Comparison of ENCODE assay signal across 16 cellular contexts in genomic region chr9:20551236-20551635, GRCh38.
A peak's percentile ranks its signal among the peaks of the same experiment; 100 is the strongest.
DNase-seq lines count a peak whose midpoint lies in the region; ATAC-seq, FAIRE-seq and TF ChIP-seq lines count a peak whose summit lies in the region.
"Had no signal": no experiment of that assay in that cellular context is flagged by ENCODE, and none has a peak within 500 bp of the region (broad histone marks: within the 10 kb centered on the region; RNA-seq: fewer than 3 reads in every experiment).

No MANE protein-coding gene starts in this region.

- H3K9me1 ChIP-seq in IMR-90 (ENCODE audit: insufficient read depth, low read length) = no peaks in the 10 kb centered on the region; the same call in 1 of the 2 replicates

- H3K4me1 ChIP-seq in IMR-90 (ENCODE audit: control insufficient read depth, insufficient read depth, low read length) = peaks cover 5% of the 10 kb centered on the region; the same call in 1 of the 2 replicates
- peaks cover 0 to 3% (median 0%) of the 10 kb centered on the region in 4 experiments; a peak in 4 of 7 replicates for H3K4me1 ChIP-seq in H1 (replicated peaks in 1 of 4; ENCODE audit: control insufficient read depth in 3 of 4, insufficient read depth in 4 of 4, low read length in 3 of 4)
- H3K4me1 ChIP-seq in mucosa of rectum (ENCODE audit: control insufficient read depth in 2 of 2, insufficient read depth in 2 of 2, low read length in 2 of 2) = peaks cover 7 to 27% of the 10 kb centered on the region in 2 donors

- no peaks in the 10 kb centered on the region for H3K9me3 ChIP-seq in IMR-90 (ENCODE audit: control insufficient read depth, insufficient read depth, low read length)
- no peaks in the 10 kb centered on the region for H3K9me3 ChIP-seq in H1 (ENCODE audit: insufficient read depth in 2 of 2, low read depth in 1 of 2, low read length in 1 of 2)
- H3K9me3 ChIP-seq in mucosa of rectum (ENCODE audit: control insufficient read depth in 2 of 2, low read length in 2 of 2) = no peaks in the 10 kb centered on the region
- H3K9me3 ChIP-seq: adrenal gland, SJCRH30 had no signal

- H3K23me2 ChIP-seq in H1 (ENCODE audit: low read depth, low read length) = no peaks in the 10 kb centered on the region

- H3K4me3 ChIP-seq in IMR-90 (ENCODE audit: insufficient read depth, low read depth, low read length) (no peak overlapping the region), H1 (ENCODE audit: extremely low read depth in 1 of 4, insufficient read depth in 2 of 4, low read depth in 3 of 4, low read length in 4 of 4) (no peak overlapping the region), mucosa of rectum (ENCODE audit: low read length in 2 of 2) (peak overlapping the region in 1 of 2 donors; percentile 62), coronary artery (no peak overlapping the region)
- H3K4me3 ChIP-seq: adrenal gland, K562, SJCRH30 had no signal

- H3K79me2 ChIP-seq in H1 (ENCODE audit: control insufficient read depth in 1 of 2, insufficient read depth in 2 of 2, low read length in 2 of 2) = no peaks in the 10 kb centered on the region

- H2AK9ac ChIP-seq in IMR-90 (replicated peaks; ENCODE audit: low read depth, low read length, poor library complexity) = no peak overlapping the region

- H4K91ac ChIP-seq in IMR-90 (ENCODE audit: insufficient read depth, low read depth, low read length) (no peak overlapping the region), H1 (replicated peaks; ENCODE audit: insufficient read length, low read length) (no peak overlapping the region)

- H3K27ac ChIP-seq in IMR-90 (ENCODE audit: insufficient read depth, low read length) (no peak overlapping the region), H1 (ENCODE audit: low read depth, low read length) (no peak overlapping the region), mucosa of rectum (ENCODE audit: low read depth in 2 of 2, low read length in 2 of 2) (peak overlapping the region; percentile 85 to 86), coronary artery (no peak overlapping the region)
- H3K27ac ChIP-seq: adrenal gland, SJCRH30, WERI-Rb-1 had no signal

- TF ChIP-seq EP300 in H1 (IDR thresholded peaks at IDR 0.05; ENCODE audit: borderline replicate concordance in 1 of 2, low read depth in 2 of 2, low read length in 2 of 2) = no peak

- peak; percentile 28 for FAIRE-seq in H1 (lab: Jason Lieb, UNC)
- FAIRE-seq: K562 had no signal

- H3K27me3 ChIP-seq in IMR-90 (ENCODE audit: control insufficient read depth, insufficient read depth, low read length) (no peaks in the 10 kb centered on the region), H1 (replicated peaks in 1 of 4; ENCODE audit: control insufficient read depth in 3 of 4, extremely low read depth in 1 of 4, insufficient read depth in 3 of 4, low read length in 3 of 4) (no peaks in the 10 kb centered on the region), mucosa of rectum (ENCODE audit: control insufficient read depth in 2 of 2, insufficient read depth in 2 of 2, low read length in 2 of 2) (no peaks in the 10 kb centered on the region)
- H3K27me3 ChIP-seq: adrenal gland, SJCRH30 had no signal

- ATAC-seq in IMR-90 (ENCODE audit: low read depth) = no peak
- no peak for ATAC-seq in GM18505 (IDR thresholded peaks at IDR 0.05; ENCODE audit: unreplicated experiment)
- ATAC-seq: K562 had no signal

- TF ChIP-seq POLR2A in IMR-90 (IDR thresholded peaks at IDR 0.05; ENCODE audit: low read depth, low read length) = no peak
- TF ChIP-seq POLR2A in H1 (IDR thresholded peaks at IDR 0.05; ENCODE audit: control extremely low read depth in 1 of 2, low read depth in 2 of 2, low read length in 2 of 2) = no peak
- no peak for TF ChIP-seq POLR2A in GM18505 (IDR thresholded peaks at IDR 0.05; ENCODE audit: borderline replicate concordance, extremely low read depth, insufficient read depth, insufficient read length)

- H3K56ac ChIP-seq in IMR-90 (ENCODE audit: extremely low read depth, insufficient read depth, low read length) (no peak overlapping the region), H1 (replicated peaks; ENCODE audit: insufficient read length, low read depth, low read length) (no peak overlapping the region)

- H3K79me1 ChIP-seq in IMR-90 (ENCODE audit: low read depth in 1 of 2, low read length in 2 of 2) (peaks cover 42 to 61% of the 10 kb centered on the region in 2 experiments), H1 (ENCODE audit: low read depth, low read length) (no peaks in the 10 kb centered on the region)

- H3K18ac ChIP-seq in IMR-90 (ENCODE audit: low read depth, low read length) = no peak overlapping the region; the same call in 1 of the 2 replicates
- H3K18ac ChIP-seq in H1 (ENCODE audit: extremely low read depth, low read length) = no peak overlapping the region

- H2BK15ac ChIP-seq in IMR-90 (ENCODE audit: low read depth, low read length) = no peak overlapping the region
- no peak overlapping the region for H2BK15ac ChIP-seq in H1 (ENCODE audit: low read length)

- no peak overlapping the region for H3K4ac ChIP-seq in IMR-90 (ENCODE audit: low read depth, low read length)
- no peak overlapping the region for H3K4ac ChIP-seq in H1 (replicated peaks; ENCODE audit: insufficient read length, low read depth, low read length)

- in situ Hi-C loops in Caki2 (cut with HindIII; ENCODE audit: low pct_unique_long_range_greater_than_20kb, low sequenced_read_pairs) = no loop called here
- in situ Hi-C loops in IMR-90 (cut with MboI; ENCODE audit: low sequenced_read_pairs) = no loop called here
- in situ Hi-C loops in KBM-7 (cut with MboI; ENCODE audit: low pct_unique_long_range_greater_than_20kb, low sequenced_read_pairs) = no loop called here

- H4K5ac ChIP-seq in IMR-90 (ENCODE audit: low read depth, low read length) = no peak overlapping the region
- no peak overlapping the region for H4K5ac ChIP-seq in H1 (ENCODE audit: insufficient read length, low read depth, low read length)

- intact Hi-C loops in IMR-90 (cut with micrococcal nuclease) = loop anchor here (5.0 to 10.0 kb wide), 2 partner anchors 391 to 626 kb away; no protein-coding TSS in a partner anchor

- no peak for TF ChIP-seq RAD21 in IMR-90 (IDR thresholded peaks at IDR 0.05; ENCODE audit: low read length)
- no peak for TF ChIP-seq RAD21 in H1 (IDR thresholded peaks at IDR 0.05 in 1 of 2, conservative IDR thresholded peaks at IDR 0.05 in 1 of 2; ENCODE audit: low read depth in 2 of 2, low read length in 2 of 2)

- H4K8ac ChIP-seq in IMR-90 (ENCODE audit: low read depth in 2 of 2, low read length in 2 of 2) (no peak overlapping the region), H1 (ENCODE audit: extremely low read depth, insufficient read depth, low read length) (no peak overlapping the region)

- H2BK12ac ChIP-seq in H1 (ENCODE audit: low read depth, low read length) = no peak overlapping the region

- no peak overlapping the region for H2AK5ac ChIP-seq in IMR-90 (ENCODE audit: low read depth, low read length)
- no peak overlapping the region for H2AK5ac ChIP-seq in H1 (ENCODE audit: low read depth, low read length)

- H3K4me2 ChIP-seq in IMR-90 (ENCODE audit: low read depth, low read length) (peak overlapping the region; percentile 36; the same call in 1 of the 2 replicates), H1 (ENCODE audit: insufficient read depth in 1 of 2, low read depth in 2 of 2, low read length in 2 of 2) (no peak overlapping the region)

- H4K20me1 ChIP-seq in IMR-90 (ENCODE audit: insufficient read depth, low read length) (no peaks in the 10 kb centered on the region), H1 (replicated peaks in 1 of 2; ENCODE audit: control insufficient read depth in 1 of 2, insufficient read depth in 2 of 2, low read length in 2 of 2) (peaks cover 0 to 2% of the 10 kb centered on the region in 2 experiments)

- H3K36me3 ChIP-seq in IMR-90 (ENCODE audit: control insufficient read depth, insufficient read depth, low read length) = no peaks in the 10 kb centered on the region
- no peaks in the 10 kb centered on the region for H3K36me3 ChIP-seq in H1 (ENCODE audit: control insufficient read depth in 2 of 4, insufficient read depth in 4 of 4, low read length in 3 of 4)
- no peaks in the 10 kb centered on the region for H3K36me3 ChIP-seq in mucosa of rectum (ENCODE audit: control insufficient read depth in 2 of 2, insufficient read depth in 2 of 2, low read length in 2 of 2)
- H3K36me3 ChIP-seq: adrenal gland, SJCRH30, WERI-Rb-1 had no signal

- no peak overlapping the region for H3K14ac ChIP-seq in IMR-90 (replicated peaks; ENCODE audit: low read depth, low read length)
- no peak overlapping the region for H3K14ac ChIP-seq in H1 (ENCODE audit: insufficient read length)

- H2BK5ac ChIP-seq in IMR-90 (ENCODE audit: low read depth, low read length, poor library complexity, severe bottlenecking) (no peak overlapping the region), H1 (ENCODE audit: low read depth, low read length) (no peak overlapping the region)

- TF ChIP-seq CTCF in IMR-90 (conservative IDR thresholded peaks at IDR 0.05; ENCODE audit: low read depth, low read length) (no peak), H1 (IDR thresholded peaks at IDR 0.05; ENCODE audit: control extremely low read depth in 1 of 3, insufficient read depth in 1 of 3, low read depth in 1 of 3, low read length in 3 of 3) (no peak), coronary artery (IDR thresholded peaks at IDR 0.05) (no peak)

- no peak overlapping the region for H2AFZ ChIP-seq in IMR-90 (replicated peaks; ENCODE audit: low read length, poor library complexity)
- no peak overlapping the region for H2AFZ ChIP-seq in H1 (ENCODE audit: low read length)

- H2BK20ac ChIP-seq in IMR-90 (ENCODE audit: low read depth, low read length) (no peak overlapping the region), H1 (ENCODE audit: low read length) (no peak overlapping the region)

- dilution Hi-C loops in IMR-90 (cut with HindIII; ENCODE audit: low sequenced_read_pairs, unreplicated experiment) = no loop called here

- POLR2A ChIA-PET in IMR-90 (lab: Charles Lee; ENCODE audit: unreplicated experiment) (no interaction called here), H1 (lab: Charles Lee; ENCODE audit: partially characterized antibody) (no interaction called here)

- no peak overlapping the region for H2BK120ac ChIP-seq in IMR-90 (ENCODE audit: low read depth, low read length)
- H2BK120ac ChIP-seq in H1 (replicated peaks; ENCODE audit: low read depth, low read length) = no peak overlapping the region

- peak; percentile 84 for DNase-seq in Caki2 (ENCODE audit: low read depth)
- DNase-seq in IMR-90 = peak; percentile 17
- no peak for DNase-seq in H1 (ENCODE audit: low read depth in 1 of 2, low spot score in 2 of 2)
- DNase-seq in KBM-7 = no peak
- DNase-seq in DMS 273 treated with DMSO at 0.1 percent for 48 hours (lab: John Stamatoyannopoulos, UW) = no peak
- DNase-seq in coronary artery (ENCODE audit: low spot score) = no peak
- DNase-seq: adrenal gland; cortex of kidney; DMS79; NCI-H2029; SJCRH30; stimulated activated naive CD4-positive, alpha-beta T cell; WERI-Rb-1 had no signal

- H3K23ac ChIP-seq in IMR-90 (ENCODE audit: low read depth, low read length) (no peak overlapping the region), H1 (ENCODE audit: insufficient read length) (no peak overlapping the region)

- CTCF ChIA-PET in IMR-90 (lab: Yijun Ruan, JAX) (no interaction called here), H1 (lab: Charles Lee; ENCODE audit: partially characterized antibody) (interaction anchor here (2.0 kb wide), 1 partner anchor 26 kb away, joined by 10 read pairs; no protein-coding TSS in a partner anchor)

- BruUV-seq in IMR-90 (replicated peaks; lab: Mats Ljungman, UMichigan) = no TSS peak

- H3K9ac ChIP-seq in IMR-90 (ENCODE audit: low read depth, low read length) (no peak overlapping the region), H1 (replicated peaks in 1 of 4; ENCODE audit: extremely low read depth in 1 of 4, low read depth in 3 of 4, low read length in 3 of 4) (no peak overlapping the region), mucosa of rectum (ENCODE audit: low read depth in 1 of 2, low read length in 2 of 2) (peak overlapping the region in 1 of 2 donors; percentile 26)

Comparison
In these comparisons a context has a peak if more than half of its experiments do, and no peak if none do; other contexts are left out.
1. DNase-seq: peak in Caki2 (single experiment) and IMR-90 (single experiment); none in H1 (0 of 2), KBM-7 (single experiment), DMS 273 treated with DMSO at 0.1 percent for 48 hours (single experiment) and coronary artery (single experiment).
2. H3K27ac ChIP-seq: peak in mucosa of rectum (2 of 2); none in IMR-90 (single experiment), H1 (single experiment) and coronary artery (0 of 2).